In genomic region chr4:133403913-133404312, GRCh38 we compare ENCODE assay signal across 21 cellular contexts.
"Had no signal": no experiment of that assay in that cellular context is flagged by ENCODE, and none has a peak within 500 bp of the region (broad histone marks: within the 10 kb centered on the region; RNA-seq: fewer than 3 reads in every experiment).

No MANE protein-coding gene starts in this region.

- H3K36me3 ChIP-seq: left ventricle myocardium inferior, ovary, right atrium auricular region, right lobe of liver, suprapubic skin, thoracic aorta, tibial artery, uterus had no signal

- H3K27me3 ChIP-seq: ovary, right atrium auricular region, right lobe of liver, suprapubic skin, tibial artery, uterus had no signal

- H3K4me1 ChIP-seq: left ventricle myocardium inferior, right atrium auricular region, right lobe of liver, suprapubic skin, tibial artery, uterus had no signal

- H3K4me3 ChIP-seq: left ventricle myocardium inferior, lung, mucosa of descending colon, ovary, right atrium auricular region, right lobe of liver, smooth muscle cell, suprapubic skin, thoracic aorta, tibial artery, uterus had no signal

- ATAC-seq: mucosa of descending colon; naive thymus-derived CD4-positive, alpha-beta T cell; natural killer cell treated with Interleukin-12 subunit alpha and Interleukin-12 subunit beta and Interleukin-15 and Interleukin-18, amount 100 ng/mL, for 72 hours; right lobe of liver; stimulated activated naive B cell treated with anti-CD40 and anti-IgM and Interleukin-4, amounts not matched to agents 10 μg/mL and 1 μg/mL and 100 μg/mL, for 72 hours had no signal

- H3K27ac ChIP-seq: left ventricle myocardium inferior, ovary, right atrium auricular region, right lobe of liver, suprapubic skin, thoracic aorta, tibial artery, uterus had no signal

- H3K4me2 ChIP-seq: smooth muscle cell had no signal

- H3K9me3 ChIP-seq: mucosa of descending colon, ovary, right atrium auricular region, right lobe of liver, suprapubic skin, thoracic aorta, tibial artery, uterus had no signal

- DNase-seq: hypothalamus; islet precursor cell; left ventricle myocardium inferior; midbrain; mucosa of descending colon; naive thymus-derived CD4-positive, alpha-beta T cell; ovary; right lobe of liver; stimulated activated CD4-positive, alpha-beta T cell treated with anti-CD3 and anti-CD28 coated beads, Interleukin-15, amount 100 ng/mL, for 24 hours; stimulated activated CD4-positive, alpha-beta T cell treated with anti-CD3 and anti-CD28 coated beads, Interleukin-2, amount 100 ng/mL, for 24 hours; stimulated activated CD4-positive, alpha-beta T cell treated with anti-CD3 and anti-CD28 coated beads, Interleukin-4, amount 100 ng/mL, for 1 hour; stimulated activated naive B cell treated with anti-CD40 and anti-IgM and Interleukin-4, amounts not matched to agents 10 μg/mL and 1 μg/mL and 100 μg/mL, for 72 hours; tibial artery; trophoblast cell; uterus had no signal
